Comparison of ENCODE assay signal across 9 cellular contexts in genomic region chr10:100482181-100482833, GRCh38. TPM values are rescaled to one million over a fixed set of nuclear protein-coding genes. Genes with fewer than 3 reads are reported as not detected.
DNase-seq lines count a peak whose midpoint lies in the region; ATAC-seq, FAIRE-seq and TF ChIP-seq lines count a peak whose summit lies in the region.
"Had no signal": no experiment of that assay in that cellular context is flagged by ENCODE, and none has a peak within 500 bp of the region (broad histone marks: within the 10 kb centered on the region; RNA-seq: fewer than 3 reads in every experiment).

No MANE protein-coding gene starts in this region.

- CTCF ChIA-PET in H1 (lab: Charles Lee; ENCODE audit: partially characterized antibody): interaction anchor here (0.6 to 10.7 kb wide), 32 partner anchors 12 to 1174 kb away, joined by 3 to 163 read pairs (median 4); partner anchors contain the start of genes PKD2L1, SEC31B and WNT8B

- H2BK20ac ChIP-seq in H1 (ENCODE audit: low read length): no peak overlapping the region

- 0 out of 2 replicates have a peak overlapping the region, but pooled peaks have one; percentile 22 for H2BK15ac ChIP-seq in H1 (ENCODE audit: low read length)

- H3K9ac ChIP-seq in ES-I3 (ENCODE audit: low read depth, low read length): peak overlapping the region; percentile 42; the same call in 1 of the 2 replicates
- no peak overlapping the region for H3K9ac ChIP-seq in H1 (replicated peaks in 1 of 4; ENCODE audit: extremely low read depth in 1 of 4, low read depth in 3 of 4, low read length in 3 of 4)

- H3K4me1 ChIP-seq in ES-I3 (ENCODE audit: insufficient read depth, low read length) (peaks cover 23% of the 10 kb centered on the region), H1 (replicated peaks in 1 of 4; ENCODE audit: control insufficient read depth in 3 of 4, insufficient read depth in 4 of 4, low read length in 3 of 4) (peaks cover 15 to 29% (median 21%) of the 10 kb centered on the region in 4 experiments)

- no peaks in the 10 kb centered on the region for H3K79me2 ChIP-seq in H1 (ENCODE audit: control insufficient read depth in 1 of 2, insufficient read depth in 2 of 2, low read length in 2 of 2)

- 5% methylated on average over 48 of the region's 59 CpGs; no CpG with 5 or more reads in 1 of the 2 experiments for WGBS in H1 (ENCODE audit: extremely low coverage in 1 of 2, insufficient coverage in 1 of 2, insufficient read length in 1 of 2, insufficient replicate concordance in 2 of 2, low coverage in 1 of 2, low lambda C conversion rate in 2 of 2, missing lambda C conversion rate in 1 of 2), 2 experiments

- no peak overlapping the region for H4K91ac ChIP-seq in H1 (replicated peaks; ENCODE audit: insufficient read length, low read length)

- H3K36me3 ChIP-seq in ES-I3 (ENCODE audit: insufficient read depth, low read length) (no peaks in the 10 kb centered on the region), H1 (ENCODE audit: control insufficient read depth in 2 of 4, insufficient read depth in 4 of 4, low read length in 3 of 4) (no peaks in the 10 kb centered on the region; a peak in 1 of 8 replicates)

- H3K14ac ChIP-seq in H1 (ENCODE audit: insufficient read length): no peak overlapping the region

- no peak overlapping the region for H3K27ac ChIP-seq in H1 (ENCODE audit: low read depth, low read length)

- H3K79me1 ChIP-seq in H1 (ENCODE audit: low read depth, low read length): no peaks in the 10 kb centered on the region

- no peak overlapping the region for H3K56ac ChIP-seq in H1 (replicated peaks; ENCODE audit: insufficient read length, low read depth, low read length)

- H3K4me2 ChIP-seq in H1 (ENCODE audit: insufficient read depth in 1 of 2, low read depth in 2 of 2, low read length in 2 of 2): peak overlapping the region; percentile 96 to 97

- no peak for TF ChIP-seq EP300 in H1 (IDR thresholded peaks at IDR 0.05; ENCODE audit: borderline replicate concordance in 1 of 2, low read depth in 2 of 2, low read length in 2 of 2)

- TF ChIP-seq RAD21 in H1 (IDR thresholded peaks at IDR 0.05 in 1 of 2, conservative IDR thresholded peaks at IDR 0.05 in 1 of 2; ENCODE audit: low read depth in 2 of 2, low read length in 2 of 2): peak; percentile 63 to 69

- H2BK120ac ChIP-seq in H1 (replicated peaks; ENCODE audit: low read depth, low read length): no peak overlapping the region

- no peak for FAIRE-seq in H1 (lab: Jason Lieb, UNC)

- H3K4ac ChIP-seq in H1 (replicated peaks; ENCODE audit: insufficient read length, low read depth, low read length): no peak overlapping the region

- peak overlapping the region; percentile 51 for H2BK12ac ChIP-seq in H1 (ENCODE audit: low read depth, low read length)

- no peak overlapping the region for H4K5ac ChIP-seq in H1 (ENCODE audit: insufficient read length, low read depth, low read length)

- H3K27me3 ChIP-seq in H1 (replicated peaks in 1 of 4; ENCODE audit: control insufficient read depth in 3 of 4, extremely low read depth in 1 of 4, insufficient read depth in 3 of 4, low read length in 3 of 4): peaks cover 66 to 84% (median 78%) of the 10 kb centered on the region in 4 experiments

- H3K23ac ChIP-seq in H1 (ENCODE audit: insufficient read length): no peak overlapping the region

- H2BK5ac ChIP-seq in H1 (ENCODE audit: low read depth, low read length): peak overlapping the region; percentile 50; the same call in 1 of the 2 replicates

- peak overlapping the region; percentile 79 for H3K18ac ChIP-seq in H1 (ENCODE audit: extremely low read depth, low read length)

- ATAC-seq in HG03135 (IDR thresholded peaks at IDR 0.05; ENCODE audit: unreplicated experiment) (peak; percentile 36), HG02840 (IDR thresholded peaks at IDR 0.05; ENCODE audit: low FRiP score, unreplicated experiment) (no peak)

- peak overlapping the region; percentile 83 for H4K8ac ChIP-seq in H1 (ENCODE audit: extremely low read depth, insufficient read depth, low read length)

- H3K4me3 ChIP-seq in H1 (ENCODE audit: extremely low read depth in 1 of 4, insufficient read depth in 2 of 4, low read depth in 3 of 4, low read length in 4 of 4): peak overlapping the region; percentile 35 to 59 (median 53)

- H3K23me2 ChIP-seq in H1 (ENCODE audit: low read depth, low read length): peaks cover 11% of the 10 kb centered on the region

- DNase-seq in NCI-H82 (lab: John Stamatoyannopoulos, UW): peak; percentile 68
- DNase-seq in activated CD8-positive, alpha-beta memory T cell treated with anti-CD3 and anti-CD28 coated beads for 48 hours (ENCODE audit: low read depth in 2 of 3, low spot score in 2 of 3): peak in 2 of 3 experiments; percentile 20 to 47
- peak in 1 of 2 experiments; percentile 91 for DNase-seq in H1 (ENCODE audit: low read depth in 1 of 2, low spot score in 2 of 2)
- DNase-seq in medulla oblongata (ENCODE audit: extremely low spot score): peak; percentile 71
- DNase-seq in stimulated activated CD4-positive, alpha-beta T cell treated with anti-CD3 and anti-CD28 coated beads, Interleukin-4, amount 100 ng/mL, for 48 hours (ENCODE audit: low read depth in 2 of 2): peak; percentile 49 to 59

- peaks cover 15 to 16% of the 10 kb centered on the region in 2 experiments for H4K20me1 ChIP-seq in H1 (replicated peaks in 1 of 2; ENCODE audit: control insufficient read depth in 1 of 2, insufficient read depth in 2 of 2, low read length in 2 of 2)

- H2AFZ ChIP-seq in H1 (ENCODE audit: low read length): peak overlapping the region; percentile 90

- H2AK5ac ChIP-seq in H1 (ENCODE audit: low read depth, low read length): no peak overlapping the region

- TF ChIP-seq CTCF in H1 (IDR thresholded peaks at IDR 0.05; ENCODE audit: control extremely low read depth in 1 of 3, insufficient read depth in 1 of 3, low read depth in 1 of 3, low read length in 3 of 3): peak; percentile 78 to 85 (median 82)

- TF ChIP-seq POLR2A in H1 (IDR thresholded peaks at IDR 0.05; ENCODE audit: control extremely low read depth in 1 of 2, low read depth in 2 of 2, low read length in 2 of 2): peak in 1 of 2 experiments; percentile 51; a peak in 1 of 3 replicates

- H3K9me3 ChIP-seq in ES-I3 (ENCODE audit: control insufficient read depth, insufficient read depth, low read length) (no peaks in the 10 kb centered on the region), H1 (ENCODE audit: insufficient read depth in 2 of 2, low read depth in 1 of 2, low read length in 1 of 2) (no peaks in the 10 kb centered on the region)

- POLR2A ChIA-PET in H1 (lab: Charles Lee; ENCODE audit: partially characterized antibody): interaction anchor here (0.5 to 1.8 kb wide), 10 partner anchors 14 to 136 kb away, joined by 3 to 8 read pairs (median 3); partner anchors contain the start of genes NDUFB8, SCD and SEC31B

TF ChIP-seq in H1, 55 proteins besides CTCF, POLR2A, EP300 and RAD21 (continues in another document):
- TF ChIP-seq BRCA1 (IDR thresholded peaks at IDR 0.05; ENCODE audit: low read depth, low read length) (no peak), RBBP5 (IDR thresholded peaks at IDR 0.05; ENCODE audit: borderline replicate concordance, low read depth, low read length) (no peak), NANOG (IDR thresholded peaks at IDR 0.05; ENCODE audit: insufficient read depth, low read depth, low read length, poor library complexity, severe bottlenecking) (no peak), POLR2AphosphoS5 (IDR thresholded peaks at IDR 0.05; ENCODE audit: low read depth, low read length) (0 out of 2 replicates have a peak, but pooled peaks have one; percentile 45), CEBPB (IDR thresholded peaks at IDR 0.05; ENCODE audit: low read depth, low read length) (no peak)
- TF ChIP-seq, protein P1, sequence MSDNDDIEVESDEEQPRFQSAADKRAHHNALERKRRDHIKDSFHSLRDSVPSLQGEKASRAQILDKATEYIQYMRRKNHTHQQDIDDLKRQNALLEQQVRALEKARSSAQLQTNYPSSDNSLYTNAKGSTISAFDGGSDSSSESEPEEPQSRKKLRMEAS (IDR thresholded peaks at IDR 0.05): peak; percentile 74

RNA-seq across cellular contexts. Expression of gene WNT8B, which starts 19.5 kb away (rescaled TPM):
- 0.34 and 0.67 TPM in 2 replicates for total RNA-seq in H1 (2021; fragmentation: NEBNext Ultra II Directional; extraction: Animal tissue kit (Norgen Biotek cat#: 25700))
- polyA plus RNA-seq in H1 (2011; rRNA removed): 0.20 and 0.71 TPM in 2 replicates
- 0.76 TPM for polyA plus RNA-seq in H1 (2011; cell fraction: cytosol; rRNA removed)
- polyA plus RNA-seq in H1 (2011; cell fraction: nucleus; rRNA removed): 1.3 TPM
- 0.34 to 0.44 TPM (median 0.39 TPM) in 4 replicates for polyA plus RNA-seq in H1 (2012, experiment 1 of 2)
- polyA plus RNA-seq in H1 (2012, experiment 2 of 2): 0.12 TPM
- polyA plus RNA-seq in H1 (2013, experiment 1 of 2): 0.41 TPM
- 0.77 TPM for polyA plus RNA-seq in H1 (2013, experiment 2 of 2)
- polyA minus RNA-seq in H1 (2011; rRNA and poly(A)+ RNA removed): 0.34 and 1.2 TPM in 2 replicates
- 0.66 TPM for polyA minus RNA-seq in H1 (2011; cell fraction: cytosol; rRNA and poly(A)+ RNA removed)
- polyA minus RNA-seq in H1 (2011; cell fraction: nucleus; rRNA and poly(A)+ RNA removed): 1.7 TPM
- total RNA-seq: subcutaneous adipose tissue had no signal

RNA-seq across cellular contexts. Expression of gene SEC31B, which starts 37.4 kb away (rescaled TPM):
- 3.0 and 4.1 TPM in 2 replicates for total RNA-seq in H1 (2021; fragmentation: NEBNext Ultra II Directional; extraction: Animal tissue kit (Norgen Biotek cat#: 25700))
- polyA plus RNA-seq in H1 (2011; rRNA removed): 5.3 and 5.6 TPM in 2 replicates
- polyA plus RNA-seq in H1 (2011; cell fraction: cytosol; rRNA removed): 7.1 TPM
- polyA plus RNA-seq in H1 (2011; cell fraction: nucleus; rRNA removed): 41.0 TPM
- 4.8 to 6.0 TPM (median 5.8 TPM) in 4 replicates for polyA plus RNA-seq in H1 (2012, experiment 1 of 2)
- polyA plus RNA-seq in H1 (2012, experiment 2 of 2): 2.0 TPM
- 2.4 TPM for polyA plus RNA-seq in H1 (2013, experiment 1 of 2)
- polyA plus RNA-seq in H1 (2013, experiment 2 of 2): 1.7 TPM
- polyA minus RNA-seq in H1 (2011; rRNA and poly(A)+ RNA removed): 4.8 and 5.8 TPM in 2 replicates
- polyA minus RNA-seq in H1 (2011; cell fraction: cytosol; rRNA and poly(A)+ RNA removed): 2.3 TPM
- polyA minus RNA-seq in H1 (2011; cell fraction: nucleus; rRNA and poly(A)+ RNA removed): 13.5 TPM

RNA-seq across cellular contexts. Expression of gene NDUFB8, which starts 47.4 kb away (rescaled TPM):
- 175 and 189 TPM in 2 replicates for total RNA-seq in H1 (2021; fragmentation: NEBNext Ultra II Directional; extraction: Animal tissue kit (Norgen Biotek cat#: 25700))
- polyA plus RNA-seq in H1 (2011; rRNA removed): 445 and 455 TPM in 2 replicates
- polyA plus RNA-seq in H1 (2011; cell fraction: cytosol; rRNA removed): 347 TPM
- 314 TPM for polyA plus RNA-seq in H1 (2011; cell fraction: nucleus; rRNA removed)
- polyA plus RNA-seq in H1 (2012, experiment 1 of 2): 164 to 256 TPM (median 234 TPM) in 4 replicates
- 281 TPM for polyA plus RNA-seq in H1 (2012, experiment 2 of 2)
- 365 TPM for polyA plus RNA-seq in H1 (2013, experiment 1 of 2)
- 382 TPM for polyA plus RNA-seq in H1 (2013, experiment 2 of 2)
- 114 and 129 TPM in 2 replicates for polyA minus RNA-seq in H1 (2011; rRNA and poly(A)+ RNA removed)
- 54.2 TPM for polyA minus RNA-seq in H1 (2011; cell fraction: cytosol; rRNA and poly(A)+ RNA removed)
- polyA minus RNA-seq in H1 (2011; cell fraction: nucleus; rRNA and poly(A)+ RNA removed): 72.9 TPM

RNA-seq across cellular contexts. Expression of gene HIF1AN, which starts 53.4 kb away (rescaled TPM):
- 59.7 and 62.8 TPM in 2 replicates for total RNA-seq in H1 (2021; fragmentation: NEBNext Ultra II Directional; extraction: Animal tissue kit (Norgen Biotek cat#: 25700))
- polyA plus RNA-seq in H1 (2011; rRNA removed): 10.9 TPM in 2 replicates
- 9.9 TPM for polyA plus RNA-seq in H1 (2011; cell fraction: cytosol; rRNA removed)
- 11.4 TPM for polyA plus RNA-seq in H1 (2011; cell fraction: nucleus; rRNA removed)
- 25.2 to 37.2 TPM (median 26.7 TPM) in 4 replicates for polyA plus RNA-seq in H1 (2012, experiment 1 of 2)
- polyA plus RNA-seq in H1 (2012, experiment 2 of 2): 7.9 TPM
- polyA plus RNA-seq in H1 (2013, experiment 1 of 2): 16.0 TPM
- polyA plus RNA-seq in H1 (2013, experiment 2 of 2): 14.6 TPM
- polyA minus RNA-seq in H1 (2011; rRNA and poly(A)+ RNA removed): 27.8 and 29.9 TPM in 2 replicates
- polyA minus RNA-seq in H1 (2011; cell fraction: cytosol; rRNA and poly(A)+ RNA removed): 10.2 TPM
- 25.8 TPM for polyA minus RNA-seq in H1 (2011; cell fraction: nucleus; rRNA and poly(A)+ RNA removed)
